10 cellular contexts compared by ENCODE assay signal in the genomic region with DNA sequence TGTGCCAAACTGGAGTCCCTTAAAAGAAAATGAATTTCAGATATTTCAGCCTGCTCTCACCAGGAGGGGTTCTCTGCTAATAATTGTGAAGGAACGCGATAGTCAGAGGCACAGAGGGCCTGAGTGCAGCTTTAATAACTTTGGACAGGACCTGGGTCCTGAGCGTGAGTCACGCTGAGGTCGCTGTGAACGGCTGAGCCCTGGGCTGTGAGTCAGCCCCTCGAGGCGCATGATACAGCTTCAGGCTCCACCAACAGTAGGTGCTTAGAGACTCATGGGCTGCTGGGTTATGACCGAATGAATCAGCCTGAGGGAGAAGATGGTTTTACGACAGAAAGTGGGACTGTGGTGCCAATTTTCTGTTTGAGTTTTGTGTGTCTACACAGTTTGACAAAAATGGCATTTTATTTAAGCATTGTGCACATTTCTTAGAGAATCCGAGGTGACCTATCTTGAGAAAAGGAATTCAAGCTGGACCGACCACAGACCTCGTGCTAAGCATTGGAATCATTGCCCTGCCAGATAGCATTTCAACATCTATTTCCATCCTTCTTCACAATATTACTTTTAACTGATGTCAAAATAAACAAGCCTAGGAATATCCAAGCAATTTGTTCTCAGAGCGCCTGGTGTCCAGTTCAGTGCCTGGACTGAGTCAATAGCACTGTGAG.
DNase-seq lines count a peak whose midpoint lies in the region; ATAC-seq, FAIRE-seq and TF ChIP-seq lines count a peak whose summit lies in the region.
"Had no signal": no experiment of that assay in that cellular context is flagged by ENCODE, and none has a peak within 500 bp of the region (broad histone marks: within the 10 kb centered on the region; RNA-seq: fewer than 3 reads in every experiment).

No MANE protein-coding gene starts in this region.

- peak overlapping the region; percentile 57 for H3K27ac Mint-ChIP-seq in MCF 10A (ENCODE audit: low read depth, unreplicated experiment)
- H3K27ac Mint-ChIP-seq in activated T-helper 1 cell treated with anti-CD3 and anti-CD28 coated beads, Interleukin-12 subunit alpha, Interleukin-12 subunit beta, Interleukin-2, Interleukin-4 antibody, amounts not matched to agents 30 ng/mL and 10 ng/mL and 1 ng/mL, durations not matched to agents 14 hours and 24 hours and 36 hours = no peak overlapping the region

- 59 to 79% methylated on average over 9 to 14 of the region's 14 CpGs for WGBS in upper lobe of left lung, 2 donors

- no peaks in the 10 kb centered on the region for H3K9me3 ChIP-seq in upper lobe of left lung

- CTCF ChIA-PET in MCF 10A (lab: Yijun Ruan, JAX) = interaction anchor here (0.7 kb wide), 1 partner anchor 471 kb away, joined by 4 read pairs; no protein-coding TSS in a partner anchor

- H3K36me3 ChIP-seq in upper lobe of left lung = no peaks in the 10 kb centered on the region

- H3K4me3 ChIP-seq in upper lobe of left lung = no peak overlapping the region

- H3K27me3 Mint-ChIP-seq in MCF 10A (ENCODE audit: insufficient read depth, unreplicated experiment) = no peaks in the 10 kb centered on the region
- no peaks in the 10 kb centered on the region for H3K27me3 Mint-ChIP-seq in activated T-helper 1 cell treated with anti-CD3 and anti-CD28 coated beads, Interleukin-12 subunit alpha, Interleukin-12 subunit beta, Interleukin-2, Interleukin-4 antibody, amounts not matched to agents 30 ng/mL and 10 ng/mL and 1 ng/mL, durations not matched to agents 14 hours and 24 hours and 36 hours (ENCODE audit: insufficient read depth)

- TF ChIP-seq POLR2A in upper lobe of left lung (IDR thresholded peaks at IDR 0.05) = no peak

- peak overlapping the region in 1 of 4 donors; percentile 13 for H3K27ac ChIP-seq in upper lobe of left lung

- no peaks in the 10 kb centered on the region for H3K36me3 Mint-ChIP-seq in MCF 10A (ENCODE audit: insufficient read depth, unreplicated experiment)
- H3K36me3 Mint-ChIP-seq in activated T-helper 1 cell treated with anti-CD3 and anti-CD28 coated beads, Interleukin-12 subunit alpha, Interleukin-12 subunit beta, Interleukin-2, Interleukin-4 antibody, amounts not matched to agents 30 ng/mL and 10 ng/mL and 1 ng/mL, durations not matched to agents 14 hours and 24 hours and 36 hours (ENCODE audit: low read depth) = no peaks in the 10 kb centered on the region

- no peak for FAIRE-seq in D721Med (lab: Jason Lieb, UNC)

- ATAC-seq in left colon (peak; percentile 42), upper lobe of left lung (ENCODE audit: low FRiP score in 2 of 2) (peak; percentile 88 to 97)

- TF ChIP-seq CTCF in MCF 10A (IDR thresholded peaks at IDR 0.05; ENCODE audit: unreplicated experiment) (no peak), upper lobe of left lung (IDR thresholded peaks at IDR 0.05) (no peak), D721Med (IDR thresholded peaks at IDR 0.05; ENCODE audit: insufficient read depth, missing control alignments) (no peak)

- H3K4me1 ChIP-seq in upper lobe of left lung = no peaks in the 10 kb centered on the region

- intact Hi-C loops in MCF 10A (cut with micrococcal nuclease) (loop anchor here (10.0 kb wide), 1 partner anchor 116 kb away; no protein-coding TSS in a partner anchor), left colon (cut with DNase I, micrococcal nuclease) (no loop called here)
- intact Hi-C loops in activated T-helper 1 cell treated with anti-CD3 and anti-CD28 coated beads, Interleukin-12 subunit alpha, Interleukin-12 subunit beta, Interleukin-2, Interleukin-4 antibody, amounts not matched to agents 30 ng/mL and 10 ng/mL and 1 ng/mL, durations not matched to agents 14 hours and 24 hours and 36 hours (cut with micrococcal nuclease) = no loop called here

- no peaks in the 10 kb centered on the region for H3K9me3 Mint-ChIP-seq in MCF 10A (ENCODE audit: unreplicated experiment)
- no peaks in the 10 kb centered on the region for H3K9me3 Mint-ChIP-seq in activated T-helper 1 cell treated with anti-CD3 and anti-CD28 coated beads, Interleukin-12 subunit alpha, Interleukin-12 subunit beta, Interleukin-2, Interleukin-4 antibody, amounts not matched to agents 30 ng/mL and 10 ng/mL and 1 ng/mL, durations not matched to agents 14 hours and 24 hours and 36 hours

- TF ChIP-seq EP300 in upper lobe of left lung (IDR thresholded peaks at IDR 0.05) = no peak

- BruUV-seq in MCF 10A (replicated peaks; lab: Mats Ljungman, UMichigan) = no TSS peak

- DNase-seq in HT1080 (ENCODE audit: low read depth) (peak; percentile 98), MCF 10A (ENCODE audit: unreplicated experiment) (peak; percentile 96), left colon (peak; percentile 33 to 75), upper lobe of left lung (peak in 1 of 2 donors; percentile 45), NCI-H82 treated with DMSO at 0.1 percent for 48 hours (lab: John Stamatoyannopoulos, UW; ENCODE audit: unreplicated experiment) (no peak), D721Med (ENCODE audit: insufficient read length, low spot score) (no peak), NCI-H1105 treated with DMSO at 0.1 percent for 48 hours (lab: John Stamatoyannopoulos, UW) (no peak)
- DNase-seq in activated T-helper 1 cell treated with anti-CD3 and anti-CD28 coated beads, Interleukin-12 subunit alpha, Interleukin-12 subunit beta, Interleukin-2, Interleukin-4 antibody, amounts not matched to agents 30 ng/mL and 10 ng/mL and 1 ng/mL, durations not matched to agents 14 hours and 24 hours and 36 hours (ENCODE audit: low spot score) = no peak
- DNase-seq: activated CD4-positive, alpha-beta T cell treated with anti-CD3 and anti-CD28 coated beads, Interleukin-2, amount 50 U/mL, for 48 hours; hippocampal formation had no signal

- no peaks in the 10 kb centered on the region for H3K27me3 ChIP-seq in upper lobe of left lung

- peak overlapping the region; percentile 58 for H3K4me3 Mint-ChIP-seq in MCF 10A (ENCODE audit: unreplicated experiment)
- no peak overlapping the region for H3K4me3 Mint-ChIP-seq in activated T-helper 1 cell treated with anti-CD3 and anti-CD28 coated beads, Interleukin-12 subunit alpha, Interleukin-12 subunit beta, Interleukin-2, Interleukin-4 antibody, amounts not matched to agents 30 ng/mL and 10 ng/mL and 1 ng/mL, durations not matched to agents 14 hours and 24 hours and 36 hours

- H3K4me1 Mint-ChIP-seq in MCF 10A (ENCODE audit: insufficient read depth, unreplicated experiment) = peaks cover 22% of the 10 kb centered on the region
- no peaks in the 10 kb centered on the region for H3K4me1 Mint-ChIP-seq in activated T-helper 1 cell treated with anti-CD3 and anti-CD28 coated beads, Interleukin-12 subunit alpha, Interleukin-12 subunit beta, Interleukin-2, Interleukin-4 antibody, amounts not matched to agents 30 ng/mL and 10 ng/mL and 1 ng/mL, durations not matched to agents 14 hours and 24 hours and 36 hours (ENCODE audit: low read depth)

- POLR2A ChIA-PET in MCF 10A (lab: Yijun Ruan, JAX) = interaction anchor here (0.5 to 1.8 kb wide), 11 partner anchors 9 to 631 kb away, joined by 3 to 8 read pairs (median 3); partner anchors contain the start of genes C6orf120 and WDR27

Comparison
In these comparisons a context has a peak if more than half of its experiments do, and no peak if none do; other contexts are left out.
1. DNase-seq: peak in HT1080 (single experiment), MCF 10A (single experiment) and left colon (2 of 2); none in activated T-helper 1 cell treated with anti-CD3 and anti-CD28 coated beads, Interleukin-12 subunit alpha, Interleukin-12 subunit beta, Interleukin-2, Interleukin-4 antibody, amounts not matched to agents 30 ng/mL and 10 ng/mL and 1 ng/mL, durations not matched to agents 14 hours and 24 hours and 36 hours (single experiment), NCI-H82 treated with DMSO at 0.1 percent for 48 hours (single experiment), D721Med (single experiment) and NCI-H1105 treated with DMSO at 0.1 percent for 48 hours (single experiment).